ENCODE assay signal across 8 cellular contexts in the genomic region with DNA sequence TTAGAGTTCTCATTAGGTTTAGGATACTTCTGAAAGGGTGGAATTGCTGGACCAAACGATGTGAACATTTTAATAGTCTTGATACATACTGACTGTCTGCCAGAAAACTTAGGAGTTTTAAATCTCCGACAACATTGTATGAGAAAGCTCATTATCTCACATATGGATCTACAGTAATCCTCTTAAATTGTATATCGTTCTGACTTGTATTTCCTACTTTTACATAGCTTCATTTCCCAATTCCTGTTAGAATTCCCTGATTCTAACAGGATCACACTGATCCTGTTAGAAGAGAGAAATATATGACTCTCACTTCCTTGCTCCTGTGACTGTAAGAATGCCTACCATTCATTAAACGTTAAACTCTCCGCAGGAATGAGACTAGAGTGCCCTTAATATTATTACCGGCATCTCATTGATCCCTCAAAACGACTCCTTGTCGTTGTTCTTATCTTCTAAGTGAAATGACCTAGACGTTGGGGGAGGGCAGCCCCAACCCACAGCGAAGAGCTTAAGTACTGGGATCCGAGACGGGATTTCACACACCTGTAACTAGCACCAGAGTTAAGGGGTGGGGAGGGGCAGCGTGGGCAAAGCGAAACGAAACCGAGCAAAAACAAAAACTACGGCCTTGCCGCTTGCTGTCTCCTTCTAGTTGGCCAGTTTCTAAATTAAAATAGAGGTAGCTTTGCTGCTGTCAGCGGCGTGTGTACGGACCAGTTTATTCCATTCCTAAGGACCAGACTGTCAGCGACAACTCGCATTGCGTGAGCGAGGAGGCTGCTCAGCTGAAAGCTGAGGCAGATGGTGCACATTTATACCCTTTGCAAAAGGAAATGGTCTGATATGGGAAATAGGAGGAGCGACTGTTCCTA. TPM values are rescaled to one million over a fixed set of nuclear protein-coding genes. Genes with fewer than 3 reads are reported as not detected.
DNase-seq lines count a peak whose midpoint lies in the region; ATAC-seq and TF ChIP-seq lines count a peak whose summit lies in the region.

No MANE protein-coding gene starts in this region.

- no peaks in the 10 kb centered on the region for H3K27me3 ChIP-seq in effector memory CD4-positive, alpha-beta T cell (replicated peaks; ENCODE audit: control insufficient read depth, insufficient read depth, low read length, poor library complexity, severe bottlenecking)

- H3K4me3 Mint-ChIP-seq in mesothelial cell of epicardium, result peak overlapping the region; percentile 96
- peak overlapping the region; percentile 95 for H3K4me3 Mint-ChIP-seq in type B pancreatic cell

- peak overlapping the region; percentile 91 for H3K27ac ChIP-seq in effector memory CD4-positive, alpha-beta T cell (ENCODE audit: insufficient read depth, low read length, poor library complexity, severe bottlenecking)

- ATAC-seq in GM18909 (IDR thresholded peaks at IDR 0.05; ENCODE audit: poor library complexity, unreplicated experiment) (peak; percentile 47), HG03103 (IDR thresholded peaks at IDR 0.05; ENCODE audit: low read depth, unreplicated experiment) (peak; percentile 31)

- H3K4me1 Mint-ChIP-seq in mesothelial cell of epicardium, result peaks cover 40% of the 10 kb centered on the region
- H3K4me1 Mint-ChIP-seq in type B pancreatic cell (ENCODE audit: unreplicated experiment), result peaks cover 17% of the 10 kb centered on the region

- H3K36me3 ChIP-seq in effector memory CD4-positive, alpha-beta T cell (ENCODE audit: control insufficient read depth, insufficient read depth, low read length), result no peaks in the 10 kb centered on the region

- H3K27me3 Mint-ChIP-seq in mesothelial cell of epicardium (ENCODE audit: low read depth) (no peaks in the 10 kb centered on the region), type B pancreatic cell (peaks cover 20% of the 10 kb centered on the region)

- DNase-seq in COLO829 (ENCODE audit: low spot score), result peak; percentile 17
- DNase-seq in RPMI8226, result peak; percentile 72
- no peak for DNase-seq in effector memory CD4-positive, alpha-beta T cell
- DNase-seq in mesothelial cell of epicardium (ENCODE audit: low spot score in 2 of 2, unreplicated experiment in 2 of 2), result no peak
- DNase-seq in type B pancreatic cell (ENCODE audit: extremely low spot score, unreplicated experiment), result no peak
- DNase-seq in NAMALWA (ENCODE audit: low spot score), result no peak

- H3K36me3 Mint-ChIP-seq in mesothelial cell of epicardium (peaks cover 4% of the 10 kb centered on the region), type B pancreatic cell (peaks cover 9% of the 10 kb centered on the region)

- no peaks in the 10 kb centered on the region for H3K9me3 ChIP-seq in effector memory CD4-positive, alpha-beta T cell (ENCODE audit: control insufficient read depth, low read length)

- TF ChIP-seq CTCF in mesothelial cell of epicardium (IDR thresholded peaks at IDR 0.05; ENCODE audit: unreplicated experiment) (no peak), type B pancreatic cell (conservative IDR thresholded peaks at IDR 0.05) (no peak)

- H3K27ac Mint-ChIP-seq in mesothelial cell of epicardium (peak overlapping the region; percentile 98), type B pancreatic cell (peak overlapping the region; percentile 96)

- peaks cover 7% of the 10 kb centered on the region for H3K4me1 ChIP-seq in effector memory CD4-positive, alpha-beta T cell (ENCODE audit: control insufficient read depth, insufficient read depth, low read length, poor library complexity, severe bottlenecking)

- peak overlapping the region; percentile 64 for H3K4me3 ChIP-seq in effector memory CD4-positive, alpha-beta T cell (ENCODE audit: insufficient read depth, low read depth, low read length, poor library complexity, severe bottlenecking)

- H3K9me3 Mint-ChIP-seq in mesothelial cell of epicardium (no peaks in the 10 kb centered on the region), type B pancreatic cell (no peaks in the 10 kb centered on the region)

RNA-seq across cellular contexts. Expression of a gene that starts 0.7 kb away (rescaled TPM):
- total RNA-seq in mesothelial cell of epicardium (73.9 to 84.7 TPM (median 81.3 TPM) in 3 replicates), type B pancreatic cell (ENCODE audit: low replicate concordance) (42.2 and 49.3 TPM in 2 replicates)

Comparison
In these comparisons a context has a peak if more than half of its experiments do, and no peak if none do; other contexts are left out.
1. DNase-seq: peak in COLO829 (single experiment) and RPMI8226 (single experiment); none in effector memory CD4-positive, alpha-beta T cell (0 of 3), mesothelial cell of epicardium (0 of 2), type B pancreatic cell (single experiment) and NAMALWA (single experiment).